ENCODE assay signal across 12 cellular contexts in genomic region chr4:53321151-53321987, GRCh38. TPM values are rescaled to one million over a fixed set of nuclear protein-coding genes. Genes with fewer than 3 reads are reported as not detected.
A peak's percentile ranks its signal among the peaks of the same experiment; 100 is the strongest.
DNase-seq lines count a peak whose midpoint lies in the region; ATAC-seq and TF ChIP-seq lines count a peak whose summit lies in the region.
"Had no signal": no experiment of that assay in that cellular context is flagged by ENCODE, and none has a peak within 500 bp of the region (broad histone marks: within the 10 kb centered on the region; RNA-seq: fewer than 3 reads in every experiment).

No MANE protein-coding gene starts in this region.

- TF ChIP-seq CTCF in heart left ventricle (IDR thresholded peaks at IDR 0.05) (no peak), WI38 (IDR thresholded peaks at IDR 0.05; ENCODE audit: low read depth, low read length) (no peak), right atrium auricular region (IDR thresholded peaks at IDR 0.05) (no peak)

- peaks cover 17% of the 10 kb centered on the region for H3K4me1 Mint-ChIP-seq in T-helper 17 cell

- no peak for TF ChIP-seq POLR2A in heart left ventricle (IDR thresholded peaks at IDR 0.05)

- H3K27me3 ChIP-seq in heart left ventricle, result no peaks in the 10 kb centered on the region
- no peaks in the 10 kb centered on the region for H3K27me3 ChIP-seq in right atrium auricular region
- no peaks in the 10 kb centered on the region for H3K27me3 ChIP-seq in aorta (ENCODE audit: control insufficient read depth in 1 of 2, insufficient read depth in 2 of 2, low read length in 1 of 2)

- H3K4me3 Mint-ChIP-seq in T-helper 17 cell, result no peak overlapping the region

- no peaks in the 10 kb centered on the region for H3K36me3 ChIP-seq in heart left ventricle
- no peaks in the 10 kb centered on the region for H3K36me3 ChIP-seq in right atrium auricular region
- no peaks in the 10 kb centered on the region for H3K36me3 ChIP-seq in aorta (ENCODE audit: control insufficient read depth in 1 of 2, insufficient read depth in 2 of 2, low read length in 1 of 2)

- no peaks in the 10 kb centered on the region for H3K36me3 Mint-ChIP-seq in T-helper 17 cell (ENCODE audit: low read depth)

- ATAC-seq in heart left ventricle, result peak in 3 of 4 donors; percentile 62 to 67 (median 67)
- no peak for ATAC-seq in Right ventricle myocardium inferior
- peak; percentile 68 for ATAC-seq in aorta (ENCODE audit: low FRiP score)
- ATAC-seq in T-helper 17 cell, result no peak

- intact Hi-C loops in heart left ventricle (cut with DNase I), result no loop called here
- intact Hi-C loops in Right ventricle myocardium inferior (cut with DNase I), result no loop called here
- intact Hi-C loops in aorta (cut with DNase I), result loop anchor here in 1 of 2 donors (5.0 kb wide), 1 partner anchor 56 kb away; the partner anchor contains the start of gene FIP1L1
- intact Hi-C loops in posterior vena cava (cut with DNase I), result no loop called here

- no peaks in the 10 kb centered on the region for H3K27me3 Mint-ChIP-seq in T-helper 17 cell

- H3K27ac ChIP-seq in heart left ventricle, result peak overlapping the region in 11 of 12 donors; percentile 4 to 71 (median 49)
- H3K27ac ChIP-seq in right atrium auricular region, result peak overlapping the region; percentile 14 to 37
- peak overlapping the region; percentile 49 to 94 for H3K27ac ChIP-seq in aorta (ENCODE audit: low read depth in 1 of 2, low read length in 2 of 2)

- DNase-seq in heart left ventricle (no peak), Right ventricle myocardium inferior (ENCODE audit: missing footprints) (no peak), right atrium auricular region (ENCODE audit: low spot score) (no peak), aorta (no peak), T-helper 17 cell (no peak), NCI-H510A treated with DMSO at 0.1 percent for 48 hours (lab: John Stamatoyannopoulos, UW) (no peak), posterior vena cava (ENCODE audit: low spot score) (no peak)
- DNase-seq: activated CD4-positive, alpha-beta T cell treated with anti-CD3 and anti-CD28 coated beads, Interleukin-2, amount 50 U/mL, for 1 hour; DMS53; effector CD8-positive, alpha-beta T cell; NCI-H1694 had no signal

- WGBS in heart left ventricle, 4 donors, result 0 to 11% (median 4%) methylated on average over 3 of the region's 3 CpGs
- 1 to 3% methylated on average over 3 of the region's 3 CpGs for WGBS in aorta, 2 donors

- H3K4me1 ChIP-seq in heart left ventricle, result peaks cover 0 to 21% (median 11%) of the 10 kb centered on the region in 12 donors
- peaks cover 0 to 16% of the 10 kb centered on the region in 2 donors for H3K4me1 ChIP-seq in right atrium auricular region
- peaks cover 0 to 4% of the 10 kb centered on the region in 2 donors for H3K4me1 ChIP-seq in aorta (ENCODE audit: control insufficient read depth in 1 of 2, insufficient read depth in 2 of 2, low read length in 2 of 2)

- H3K27ac Mint-ChIP-seq in T-helper 17 cell, result no peak overlapping the region

- peak overlapping the region in 5 of 12 donors; percentile 9 to 29 (median 25) for H3K4me3 ChIP-seq in heart left ventricle
- H3K4me3 ChIP-seq in WI38 (ENCODE audit: low read depth, low read length), result peak overlapping the region; percentile 10
- peak overlapping the region in 1 of 2 donors; percentile 5 for H3K4me3 ChIP-seq in right atrium auricular region
- peak overlapping the region in 1 of 2 donors; percentile 48 for H3K4me3 ChIP-seq in aorta (ENCODE audit: low read length in 2 of 2)

- no peaks in the 10 kb centered on the region for H3K9me3 ChIP-seq in heart left ventricle
- no peaks in the 10 kb centered on the region for H3K9me3 ChIP-seq in right atrium auricular region
- H3K9me3 ChIP-seq in aorta (ENCODE audit: control insufficient read depth, low read length), result no peaks in the 10 kb centered on the region
- H3K9me3 ChIP-seq in T-helper 17 cell (ENCODE audit: control insufficient read depth, low read length, poor library complexity, severe bottlenecking), result no peaks in the 10 kb centered on the region

RNA-seq across cellular contexts. Expression of gene SCFD2, which starts 44.5 kb away (rescaled TPM):
- total RNA-seq in heart left ventricle, result 10 to 100 TPM in 5 of 9 donors, 1 to 10 TPM in 4; 6.5 to 14.0 (median 10.8) TPM
- polyA plus RNA-seq in heart left ventricle, result 1 to 10 TPM; 3.7 to 9.4 TPM
- 10.0 TPM for total RNA-seq in Right ventricle myocardium inferior
- total RNA-seq in right atrium auricular region, result 1 to 10 TPM; 8.1 to 9.4 TPM
- total RNA-seq in aorta, result 10 to 100 TPM; 15.3 to 19.2 TPM
- polyA plus RNA-seq in aorta, result 1 to 10 TPM; 3.5 to 5.3 TPM
- 10 to 100 TPM; 19.3 to 26.7 TPM for total RNA-seq in T-helper 17 cell
- total RNA-seq in posterior vena cava, result 10 to 100 TPM; 17.5 to 18.6 TPM

RNA-seq across cellular contexts. Expression of gene FIP1L1, which starts 56.1 kb away (rescaled TPM):
- total RNA-seq in heart left ventricle (10 to 100 TPM; 23.5 to 46.2 (median 32.8) TPM), Right ventricle myocardium inferior (26.0 TPM), right atrium auricular region (10 to 100 TPM; 32.7 to 32.8 TPM), aorta (10 to 100 TPM; 42.6 to 49.8 TPM), T-helper 17 cell (10 to 100 TPM; 57.5 to 80.7 TPM), posterior vena cava (10 to 100 TPM; 38.2 to 38.9 TPM)
- polyA plus RNA-seq in heart left ventricle (10 to 100 TPM; 23.8 to 34.1 TPM), aorta (10 to 100 TPM; 33.2 to 39.7 TPM)

Comparison
In these comparisons a context has a peak if more than half of its experiments do, and no peak if none do; other contexts are left out.
1. ATAC-seq: peak in heart left ventricle (3 of 4) and aorta (single experiment); none in Right ventricle myocardium inferior (single experiment) and T-helper 17 cell (single experiment).
2. Peak in every context shown above with its lines, with median percentiles within 50 percentile points of each other: H3K27ac ChIP-seq.